1 cellular context compared by ENCODE assay signal in the genomic region with DNA sequence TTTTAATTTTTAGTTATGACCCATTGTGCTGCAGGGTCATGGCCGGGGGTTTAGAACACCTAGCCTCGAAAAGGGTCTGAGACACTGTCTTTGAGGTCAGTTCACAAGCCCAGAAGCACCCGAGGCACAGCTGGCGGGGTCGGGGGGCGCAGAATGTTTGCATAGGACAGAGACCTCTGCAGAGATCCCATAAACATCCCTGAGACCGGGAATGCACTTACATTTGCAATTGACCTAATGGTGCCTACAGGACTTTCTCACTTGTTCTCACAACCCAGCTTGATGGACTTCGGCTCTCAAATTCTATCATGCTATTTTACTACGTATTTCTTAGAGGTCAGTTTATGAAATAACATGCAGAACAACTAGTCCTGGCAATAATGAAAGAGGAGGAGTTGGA.
TF ChIP-seq lines count a peak whose summit lies in the region.

No MANE protein-coding gene starts in this region.

TF ChIP-seq in HepG2, 621 proteins besides CTCF, POLR2A, EP300 and RAD21:
- TF ChIP-seq TAF1 (CRISPR knock-in tag; IDR thresholded peaks at IDR 0.05) (no peak), ZNF552 (CRISPR knock-in tag; IDR thresholded peaks at IDR 0.05; ENCODE audit: borderline replicate concordance) (0 out of 2 replicates have a peak, but pooled peaks have one; percentile 41), SP5 (CRISPR knock-in tag; IDR thresholded peaks at IDR 0.05; ENCODE audit: borderline replicate concordance, low read depth) (no peak)
TF ChIP-seq in HepG2: peak in this region for 1.
